Comparison of ENCODE assay signal across 1 cellular context in the genomic region with DNA sequence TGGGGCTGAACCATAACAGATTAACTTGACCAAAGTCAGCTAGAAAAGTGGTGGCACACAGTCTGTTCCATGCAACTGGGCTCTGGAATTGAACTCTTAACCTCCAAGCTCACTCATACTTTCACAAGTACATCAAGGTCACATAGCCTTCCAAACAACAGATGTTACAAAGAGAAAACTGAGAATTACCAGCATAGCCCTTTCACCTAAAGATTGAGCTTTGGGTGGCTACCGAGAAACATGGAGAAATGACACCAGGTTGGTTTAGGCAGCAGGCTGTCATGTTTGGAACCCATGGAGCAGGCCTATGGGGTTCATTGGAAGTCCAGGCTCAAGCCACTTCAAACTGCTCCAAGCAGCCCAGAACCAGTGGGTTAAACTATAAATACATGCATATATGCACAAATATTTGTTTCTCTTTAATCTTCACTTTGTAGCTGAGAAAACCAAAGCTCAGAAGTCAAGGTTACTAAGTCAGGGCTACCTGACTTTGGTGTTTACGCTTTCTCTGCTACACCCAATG.
TF ChIP-seq lines count a peak whose summit lies in the region.

No MANE protein-coding gene starts in this region.

TF ChIP-seq in HepG2, 621 proteins besides CTCF, POLR2A, EP300 and RAD21 (continued from another document and continues in another):
- TF ChIP-seq, protein P1, sequence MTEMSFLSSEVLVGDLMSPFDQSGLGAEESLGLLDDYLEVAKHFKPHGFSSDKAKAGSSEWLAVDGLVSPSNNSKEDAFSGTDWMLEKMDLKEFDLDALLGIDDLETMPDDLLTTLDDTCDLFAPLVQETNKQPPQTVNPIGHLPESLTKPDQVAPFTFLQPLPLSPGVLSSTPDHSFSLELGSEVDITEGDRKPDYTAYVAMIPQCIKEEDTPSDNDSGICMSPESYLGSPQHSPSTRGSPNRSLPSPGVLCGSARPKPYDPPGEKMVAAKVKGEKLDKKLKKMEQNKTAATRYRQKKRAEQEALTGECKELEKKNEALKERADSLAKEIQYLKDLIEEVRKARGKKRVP (CRISPR knock-in tag; IDR thresholded peaks at IDR 0.05) = peak in 1 of 2 experiments; percentile 18; a peak in 1 of 4 replicates
- TF ChIP-seq SOX5 (CRISPR knock-in tag; IDR thresholded peaks at IDR 0.05; ENCODE audit: borderline replicate concordance) = peak; percentile 54; the same call in 1 of the 2 replicates
- TF ChIP-seq, protein P2, sequence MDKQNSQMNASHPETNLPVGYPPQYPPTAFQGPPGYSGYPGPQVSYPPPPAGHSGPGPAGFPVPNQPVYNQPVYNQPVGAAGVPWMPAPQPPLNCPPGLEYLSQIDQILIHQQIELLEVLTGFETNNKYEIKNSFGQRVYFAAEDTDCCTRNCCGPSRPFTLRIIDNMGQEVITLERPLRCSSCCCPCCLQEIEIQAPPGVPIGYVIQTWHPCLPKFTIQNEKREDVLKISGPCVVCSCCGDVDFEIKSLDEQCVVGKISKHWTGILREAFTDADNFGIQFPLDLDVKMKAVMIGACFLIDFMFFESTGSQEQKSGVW (CRISPR knock-in tag; IDR thresholded peaks at IDR 0.05; ENCODE audit: borderline replicate concordance) = no peak
- TF ChIP-seq, protein P3, sequence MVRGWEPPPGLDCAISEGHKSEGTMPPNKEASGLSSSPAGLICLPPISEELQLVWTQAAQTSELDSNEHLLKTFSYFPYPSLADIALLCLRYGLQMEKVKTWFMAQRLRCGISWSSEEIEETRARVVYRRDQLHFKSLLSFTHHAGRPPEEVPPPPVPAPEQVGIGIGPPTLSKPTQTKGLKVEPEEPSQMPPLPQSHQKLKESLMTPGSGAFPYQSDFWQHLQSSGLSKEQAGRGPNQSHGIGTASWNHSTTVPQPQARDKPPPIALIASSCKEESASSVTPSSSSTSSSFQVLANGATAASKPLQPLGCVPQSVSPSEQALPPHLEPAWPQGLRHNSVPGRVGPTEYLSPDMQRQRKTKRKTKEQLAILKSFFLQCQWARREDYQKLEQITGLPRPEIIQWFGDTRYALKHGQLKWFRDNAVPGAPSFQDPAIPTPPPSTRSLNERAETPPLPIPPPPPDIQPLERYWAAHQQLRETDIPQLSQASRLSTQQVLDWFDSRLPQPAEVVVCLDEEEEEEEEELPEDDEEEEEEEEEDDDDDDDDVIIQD (CRISPR knock-in tag; IDR thresholded peaks at IDR 0.05; ENCODE audit: low read depth) = peak; percentile 73; the same call in 1 of the 2 replicates
- no peak for TF ChIP-seq FUBP1 (CRISPR knock-in tag; IDR thresholded peaks at IDR 0.05; ENCODE audit: borderline replicate concordance)
- peak; percentile 68 for TF ChIP-seq ZMYM4 (CRISPR knock-in tag; IDR thresholded peaks at IDR 0.05)
- no peak for TF ChIP-seq ZNF33B (CRISPR knock-in tag; IDR thresholded peaks at IDR 0.05)
- TF ChIP-seq HOXA5 (CRISPR knock-in tag; IDR thresholded peaks at IDR 0.05) = no peak
- TF ChIP-seq SPEN (CRISPR knock-in tag; IDR thresholded peaks at IDR 0.05; ENCODE audit: low read depth) = no peak
- TF ChIP-seq, protein P4, sequence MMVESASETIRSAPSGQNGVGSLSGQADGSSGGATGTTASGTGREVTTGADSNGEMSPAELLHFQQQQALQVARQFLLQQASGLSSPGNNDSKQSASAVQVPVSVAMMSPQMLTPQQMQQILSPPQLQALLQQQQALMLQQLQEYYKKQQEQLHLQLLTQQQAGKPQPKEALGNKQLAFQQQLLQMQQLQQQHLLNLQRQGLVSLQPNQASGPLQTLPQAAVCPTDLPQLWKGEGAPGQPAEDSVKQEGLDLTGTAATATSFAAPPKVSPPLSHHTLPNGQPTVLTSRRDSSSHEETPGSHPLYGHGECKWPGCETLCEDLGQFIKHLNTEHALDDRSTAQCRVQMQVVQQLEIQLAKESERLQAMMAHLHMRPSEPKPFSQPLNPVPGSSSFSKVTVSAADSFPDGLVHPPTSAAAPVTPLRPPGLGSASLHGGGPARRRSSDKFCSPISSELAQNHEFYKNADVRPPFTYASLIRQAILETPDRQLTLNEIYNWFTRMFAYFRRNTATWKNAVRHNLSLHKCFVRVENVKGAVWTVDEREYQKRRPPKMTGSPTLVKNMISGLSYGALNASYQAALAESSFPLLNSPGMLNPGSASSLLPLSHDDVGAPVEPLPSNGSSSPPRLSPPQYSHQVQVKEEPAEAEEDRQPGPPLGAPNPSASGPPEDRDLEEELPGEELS (CRISPR knock-in tag; IDR thresholded peaks at IDR 0.05) = peak; percentile 81
- no peak for TF ChIP-seq ZSCAN21 (CRISPR knock-in tag; IDR thresholded peaks at IDR 0.05; ENCODE audit: borderline replicate concordance)
- no peak for TF ChIP-seq SMAD9 (CRISPR knock-in tag; IDR thresholded peaks at IDR 0.05)
- no peak for TF ChIP-seq MEIS1 (CRISPR knock-in tag; IDR thresholded peaks at IDR 0.05; ENCODE audit: borderline replicate concordance)
- TF ChIP-seq PLRG1 (conservative IDR thresholded peaks at IDR 0.05) = no peak
- no peak for TF ChIP-seq TCF12 (IDR thresholded peaks at IDR 0.05)
- no peak for TF ChIP-seq TCF12 (CRISPR knock-in tag; IDR thresholded peaks at IDR 0.05)
- 0 out of 2 replicates have a peak, but pooled peaks have one; percentile 17 for TF ChIP-seq ZSCAN9 (CRISPR knock-in tag; IDR thresholded peaks at IDR 0.05; ENCODE audit: borderline replicate concordance)
- TF ChIP-seq, protein P5, sequence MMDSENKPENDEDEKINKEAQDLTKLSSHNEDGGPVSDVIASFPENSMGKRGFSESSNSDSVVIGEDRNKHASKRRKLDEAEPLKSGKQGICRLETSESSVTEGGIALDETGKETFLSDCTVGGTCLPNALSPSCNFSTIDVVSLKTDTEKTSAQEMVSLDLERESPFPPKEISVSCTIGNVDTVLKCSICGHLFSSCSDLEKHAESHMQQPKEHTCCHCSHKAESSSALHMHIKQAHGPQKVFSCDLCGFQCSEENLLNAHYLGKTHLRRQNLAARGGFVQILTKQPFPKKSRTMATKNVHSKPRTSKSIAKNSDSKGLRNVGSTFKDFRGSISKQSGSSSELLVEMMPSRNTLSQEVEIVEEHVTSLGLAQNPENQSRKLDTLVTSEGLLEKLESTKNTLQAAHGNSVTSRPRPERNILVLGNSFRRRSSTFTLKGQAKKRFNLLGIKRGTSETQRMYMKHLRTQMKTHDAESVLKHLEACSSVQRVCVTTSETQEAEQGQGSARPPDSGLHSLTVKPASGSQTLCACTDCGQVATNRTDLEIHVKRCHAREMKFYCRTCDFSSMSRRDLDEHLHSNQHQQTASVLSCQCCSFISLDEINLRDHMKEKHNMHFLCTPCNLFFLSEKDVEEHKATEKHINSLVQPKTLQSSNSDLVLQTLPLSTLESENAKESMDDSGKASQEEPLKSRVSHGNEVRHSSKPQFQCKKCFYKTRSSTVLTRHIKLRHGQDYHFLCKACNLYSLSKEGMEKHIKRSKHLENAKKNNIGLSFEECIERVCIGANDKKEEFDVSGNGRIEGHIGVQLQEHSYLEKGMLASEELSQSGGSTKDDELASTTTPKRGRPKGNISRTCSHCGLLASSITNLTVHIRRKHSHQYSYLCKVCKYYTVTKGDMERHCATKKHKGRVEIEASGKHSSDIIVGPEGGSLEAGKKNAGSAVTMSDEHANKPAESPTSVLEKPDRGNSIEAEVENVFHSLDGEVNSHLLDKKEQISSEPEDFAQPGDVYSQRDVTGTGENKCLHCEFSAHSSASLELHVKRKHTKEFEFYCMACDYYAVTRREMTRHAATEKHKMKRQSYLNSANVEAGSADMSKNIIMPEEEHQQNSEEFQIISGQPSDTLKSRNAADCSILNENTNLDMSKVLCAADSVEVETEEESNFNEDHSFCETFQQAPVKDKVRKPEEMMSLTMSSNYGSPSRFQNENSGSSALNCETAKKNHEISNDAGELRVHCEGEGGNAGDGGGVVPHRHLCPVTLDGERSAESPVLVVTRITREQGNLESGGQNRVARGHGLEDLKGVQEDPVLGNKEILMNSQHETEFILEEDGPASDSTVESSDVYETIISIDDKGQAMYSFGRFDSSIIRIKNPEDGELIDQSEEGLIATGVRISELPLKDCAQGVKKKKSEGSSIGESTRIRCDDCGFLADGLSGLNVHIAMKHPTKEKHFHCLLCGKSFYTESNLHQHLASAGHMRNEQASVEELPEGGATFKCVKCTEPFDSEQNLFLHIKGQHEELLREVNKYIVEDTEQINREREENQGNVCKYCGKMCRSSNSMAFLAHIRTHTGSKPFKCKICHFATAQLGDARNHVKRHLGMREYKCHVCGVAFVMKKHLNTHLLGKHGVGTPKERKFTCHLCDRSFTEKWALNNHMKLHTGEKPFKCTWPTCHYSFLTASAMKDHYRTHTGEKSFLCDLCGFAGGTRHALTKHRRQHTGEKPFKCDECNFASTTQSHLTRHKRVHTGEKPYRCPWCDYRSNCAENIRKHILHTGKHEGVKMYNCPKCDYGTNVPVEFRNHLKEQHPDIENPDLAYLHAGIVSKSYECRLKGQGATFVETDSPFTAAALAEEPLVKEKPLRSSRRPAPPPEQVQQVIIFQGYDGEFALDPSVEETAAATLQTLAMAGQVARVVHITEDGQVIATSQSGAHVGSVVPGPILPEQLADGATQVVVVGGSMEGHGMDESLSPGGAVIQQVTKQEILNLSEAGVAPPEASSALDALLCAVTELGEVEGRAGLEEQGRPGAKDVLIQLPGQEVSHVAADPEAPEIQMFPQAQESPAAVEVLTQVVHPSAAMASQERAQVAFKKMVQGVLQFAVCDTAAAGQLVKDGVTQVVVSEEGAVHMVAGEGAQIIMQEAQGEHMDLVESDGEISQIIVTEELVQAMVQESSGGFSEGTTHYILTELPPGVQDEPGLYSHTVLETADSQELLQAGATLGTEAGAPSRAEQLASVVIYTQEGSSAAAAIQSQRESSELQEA (CRISPR knock-in tag; IDR thresholded peaks at IDR 0.05; ENCODE audit: not compliant biosample characterization) = no peak
- TF ChIP-seq ZKSCAN5 (CRISPR knock-in tag; IDR thresholded peaks at IDR 0.05) = no peak
- TF ChIP-seq, protein P6, sequence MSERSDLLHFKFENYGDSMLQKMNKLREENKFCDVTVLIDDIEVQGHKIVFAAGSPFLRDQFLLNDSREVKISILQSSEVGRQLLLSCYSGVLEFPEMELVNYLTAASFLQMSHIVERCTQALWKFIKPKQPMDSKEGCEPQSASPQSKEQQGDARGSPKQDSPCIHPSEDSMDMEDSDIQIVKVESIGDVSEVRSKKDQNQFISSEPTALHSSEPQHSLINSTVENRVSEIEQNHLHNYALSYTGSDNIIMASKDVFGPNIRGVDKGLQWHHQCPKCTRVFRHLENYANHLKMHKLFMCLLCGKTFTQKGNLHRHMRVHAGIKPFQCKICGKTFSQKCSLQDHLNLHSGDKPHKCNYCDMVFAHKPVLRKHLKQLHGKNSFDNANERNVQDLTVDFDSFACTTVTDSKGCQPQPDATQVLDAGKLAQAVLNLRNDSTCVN (CRISPR knock-in tag; IDR thresholded peaks at IDR 0.05; ENCODE audit: borderline replicate concordance) = no peak
- TF ChIP-seq ZBTB33 (CRISPR knock-in tag; IDR thresholded peaks at IDR 0.05) = no peak
- no peak for TF ChIP-seq PRPF4 (IDR thresholded peaks at IDR 0.05; ENCODE audit: low read depth, low read length, poor library complexity, severe bottlenecking)
- TF ChIP-seq, protein P7, sequence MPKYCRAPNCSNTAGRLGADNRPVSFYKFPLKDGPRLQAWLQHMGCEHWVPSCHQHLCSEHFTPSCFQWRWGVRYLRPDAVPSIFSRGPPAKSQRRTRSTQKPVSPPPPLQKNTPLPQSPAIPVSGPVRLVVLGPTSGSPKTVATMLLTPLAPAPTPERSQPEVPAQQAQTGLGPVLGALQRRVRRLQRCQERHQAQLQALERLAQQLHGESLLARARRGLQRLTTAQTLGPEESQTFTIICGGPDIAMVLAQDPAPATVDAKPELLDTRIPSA (CRISPR knock-in tag; IDR thresholded peaks at IDR 0.05; ENCODE audit: borderline replicate concordance) = no peak
- no peak for TF ChIP-seq ZBTB8A (CRISPR knock-in tag; IDR thresholded peaks at IDR 0.05; ENCODE audit: borderline replicate concordance, low read depth)
- TF ChIP-seq ZNF501 (CRISPR knock-in tag; IDR thresholded peaks at IDR 0.05) = no peak
- TF ChIP-seq, protein P8, sequence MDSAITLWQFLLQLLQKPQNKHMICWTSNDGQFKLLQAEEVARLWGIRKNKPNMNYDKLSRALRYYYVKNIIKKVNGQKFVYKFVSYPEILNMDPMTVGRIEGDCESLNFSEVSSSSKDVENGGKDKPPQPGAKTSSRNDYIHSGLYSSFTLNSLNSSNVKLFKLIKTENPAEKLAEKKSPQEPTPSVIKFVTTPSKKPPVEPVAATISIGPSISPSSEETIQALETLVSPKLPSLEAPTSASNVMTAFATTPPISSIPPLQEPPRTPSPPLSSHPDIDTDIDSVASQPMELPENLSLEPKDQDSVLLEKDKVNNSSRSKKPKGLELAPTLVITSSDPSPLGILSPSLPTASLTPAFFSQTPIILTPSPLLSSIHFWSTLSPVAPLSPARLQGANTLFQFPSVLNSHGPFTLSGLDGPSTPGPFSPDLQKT (CRISPR knock-in tag; IDR thresholded peaks at IDR 0.05; ENCODE audit: borderline replicate concordance) = no peak
- no peak for TF ChIP-seq ZNF670 (CRISPR knock-in tag; IDR thresholded peaks at IDR 0.05; ENCODE audit: borderline replicate concordance)
